8 cellular contexts compared by ENCODE assay signal in genomic region chr11:10456519-10456918, GRCh38. TPM values are rescaled to one million over a fixed set of nuclear protein-coding genes. Genes with fewer than 3 reads are reported as not detected.
DNase-seq lines count a peak whose midpoint lies in the region; ATAC-seq and TF ChIP-seq lines count a peak whose summit lies in the region.

No MANE protein-coding gene starts in this region.

- TF ChIP-seq POLR2A in NB4 (IDR thresholded peaks at IDR 0.05; ENCODE audit: extremely low read depth, insufficient read length): no peak

- H3K4me3 ChIP-seq in NB4 (ENCODE audit: low read depth, low read length) (peak overlapping the region; percentile 96), adipocyte (ENCODE audit: low read length) (peak overlapping the region; percentile 80), mesodermal cell (ENCODE audit: extremely low read depth, insufficient read depth, low read length, poor library complexity, severe bottlenecking) (peak overlapping the region; percentile 12)

- 88 to 90% methylated on average over 3 of the region's 3 CpGs for WGBS in mesodermal cell (ENCODE audit: insufficient coverage in 2 of 2), 2 experiments

- H3K9me3 ChIP-seq in adipocyte (ENCODE audit: control insufficient read depth, low read length) (no peaks in the 10 kb centered on the region), mesodermal cell (ENCODE audit: control insufficient read depth, low read length) (no peaks in the 10 kb centered on the region)

- H3K4me1 ChIP-seq in adipocyte (ENCODE audit: control insufficient read depth, insufficient read depth, low read length) (peaks cover 37% of the 10 kb centered on the region), mesodermal cell (ENCODE audit: control insufficient read depth, insufficient read depth, low read length, poor library complexity, severe bottlenecking) (peaks cover 20% of the 10 kb centered on the region)

- ATAC-seq in HG02678 (IDR thresholded peaks at IDR 0.05; ENCODE audit: unreplicated experiment) (no peak), GM18502 (IDR thresholded peaks at IDR 0.05; ENCODE audit: poor library complexity, unreplicated experiment) (no peak), HG03135 (IDR thresholded peaks at IDR 0.05; ENCODE audit: unreplicated experiment) (no peak)

- peak; percentile 66 for DNase-seq in COLO668 (lab: John Stamatoyannopoulos, UW; ENCODE audit: unreplicated experiment)
- peak; percentile 30 for DNase-seq in NB4 (ENCODE audit: low read depth)
- DNase-seq in adipocyte (ENCODE audit: low read depth): no peak
- DNase-seq in NOMO-1 (lab: John Stamatoyannopoulos, UW; ENCODE audit: unreplicated experiment in 2 of 2): no peak

- H3K27me3 ChIP-seq in adipocyte (replicated peaks; ENCODE audit: control insufficient read depth, insufficient read depth, low read length): no peaks in the 10 kb centered on the region

- TF ChIP-seq CTCF in NB4 (IDR thresholded peaks at IDR 0.05; ENCODE audit: low read depth, low read length): no peak

- peak overlapping the region; percentile 66 for H3K27ac ChIP-seq in mesodermal cell (ENCODE audit: low read depth, low read length, severe bottlenecking)

- peak overlapping the region; percentile 85 for H3K9ac ChIP-seq in adipocyte (ENCODE audit: low read length)

- H3K36me3 ChIP-seq in adipocyte (ENCODE audit: control insufficient read depth, insufficient read depth, low read length, severe bottlenecking) (peaks cover 2% of the 10 kb centered on the region), mesodermal cell (ENCODE audit: control insufficient read depth, insufficient read depth, low read length) (no peaks in the 10 kb centered on the region)

RNA-seq across cellular contexts. Expression of gene AMPD3, which starts 1.5 kb away (rescaled TPM):
- polyA plus RNA-seq in mesodermal cell (2013, experiment 1 of 2): 6.6 TPM
- polyA plus RNA-seq in mesodermal cell (2013, experiment 2 of 2): 7.3 TPM

Comparison
In these comparisons a context has a peak if more than half of its experiments do, and no peak if none do; other contexts are left out.
1. DNase-seq: peak in COLO668 (single experiment) and NB4 (single experiment); none in adipocyte (single experiment) and NOMO-1 (0 of 2).
2. H3K4me3 ChIP-seq: peak in every context shown above with its lines; median percentile 96 in NB4; 80 in adipocyte; 12 in mesodermal cell.